In genomic region chr6:20318851-20319387, GRCh38 we compare ENCODE assay signal across 14 cellular contexts.
DNase-seq lines count a peak whose midpoint lies in the region; ATAC-seq lines count a peak whose summit lies in the region.
"Had no signal": no experiment of that assay in that cellular context is flagged by ENCODE, and none has a peak within 500 bp of the region (broad histone marks: within the 10 kb centered on the region; RNA-seq: fewer than 3 reads in every experiment).

No MANE protein-coding gene starts in this region.

- ATAC-seq in natural killer cell treated with Interleukin-12 subunit alpha and Interleukin-12 subunit beta and Interleukin-15 and Interleukin-18, amount 100 ng/mL, for 72 hours, result no peak
- ATAC-seq in HG03457 (IDR thresholded peaks at IDR 0.05; ENCODE audit: unreplicated experiment), result no peak

- H3K27me3 Mint-ChIP-seq in T-helper 2 cell treated with Interferon-gamma antibody and Interleukin-4, amounts not matched to agents 5 μg/mL and 100 μg/mL, for 36 hours (ENCODE audit: low read depth), result peaks cover 7% of the 10 kb centered on the region
- H3K27me3 Mint-ChIP-seq in IgD-negative memory B cell, result no peaks in the 10 kb centered on the region
- H3K27me3 Mint-ChIP-seq in activated naive CD8-positive, alpha-beta T cell treated with anti-CD3 and anti-CD28 coated beads for 36 hours, result no peaks in the 10 kb centered on the region
- peaks cover 0 to under 1% of the 10 kb centered on the region in 2 donors for H3K27me3 Mint-ChIP-seq in natural killer cell treated with Interleukin-12 subunit alpha and Interleukin-12 subunit beta and Interleukin-15 and Interleukin-18, amount 100 ng/mL, for 72 hours
- H3K27me3 Mint-ChIP-seq: activated T-cell treated with anti-CD3 and anti-CD28 coated beads, Interleukin-2, amount 50 U/mL, for 24 hours had no signal

- peak overlapping the region; percentile 91 for H3K4me3 Mint-ChIP-seq in T-helper 2 cell treated with Interferon-gamma antibody and Interleukin-4, amounts not matched to agents 5 μg/mL and 100 μg/mL, for 36 hours
- H3K4me3 Mint-ChIP-seq in IgD-negative memory B cell, result peak overlapping the region in 2 of 4 donors; percentile 69 to 96
- H3K4me3 Mint-ChIP-seq in activated naive CD8-positive, alpha-beta T cell treated with anti-CD3 and anti-CD28 coated beads for 36 hours, result peak overlapping the region; percentile 81
- peak overlapping the region; percentile 86 for H3K4me3 Mint-ChIP-seq in natural killer cell treated with Interleukin-12 subunit alpha and Interleukin-12 subunit beta and Interleukin-15 and Interleukin-18, amount 100 ng/mL, for 72 hours

- peak overlapping the region; percentile 99 for H3K27ac Mint-ChIP-seq in T-helper 2 cell treated with Interferon-gamma antibody and Interleukin-4, amounts not matched to agents 5 μg/mL and 100 μg/mL, for 36 hours
- H3K27ac Mint-ChIP-seq in IgD-negative memory B cell, result peak overlapping the region in 2 of 3 donors; percentile 69 to 98
- H3K27ac Mint-ChIP-seq in activated naive CD8-positive, alpha-beta T cell treated with anti-CD3 and anti-CD28 coated beads for 36 hours, result peak overlapping the region; percentile 96
- H3K27ac Mint-ChIP-seq in natural killer cell treated with Interleukin-12 subunit alpha and Interleukin-12 subunit beta and Interleukin-15 and Interleukin-18, amount 100 ng/mL, for 72 hours, result peak overlapping the region; percentile 78 to 95

- peaks cover 15% of the 10 kb centered on the region for H3K4me1 Mint-ChIP-seq in T-helper 2 cell treated with Interferon-gamma antibody and Interleukin-4, amounts not matched to agents 5 μg/mL and 100 μg/mL, for 36 hours (ENCODE audit: low read depth)
- peaks cover 3 to 11% (median 9%) of the 10 kb centered on the region in 3 donors for H3K4me1 Mint-ChIP-seq in IgD-negative memory B cell
- peaks cover 14% of the 10 kb centered on the region for H3K4me1 Mint-ChIP-seq in activated naive CD8-positive, alpha-beta T cell treated with anti-CD3 and anti-CD28 coated beads for 36 hours
- H3K4me1 Mint-ChIP-seq in natural killer cell treated with Interleukin-12 subunit alpha and Interleukin-12 subunit beta and Interleukin-15 and Interleukin-18, amount 100 ng/mL, for 72 hours (ENCODE audit: low read depth in 2 of 2), result peaks cover 5 to 16% of the 10 kb centered on the region in 2 donors

- DNase-seq in T-helper 2 cell treated with Interferon-gamma antibody and Interleukin-4, amounts not matched to agents 5 μg/mL and 100 μg/mL, for 36 hours (ENCODE audit: low spot score), result no peak
- DNase-seq in T-helper 2 cell (no peak), SHP77 treated with DMSO at 0.1 percent for 48 hours (lab: John Stamatoyannopoulos, UW) (no peak), cerebellar cortex (ENCODE audit: low spot score) (no peak)
- no peak for DNase-seq in activated naive CD8-positive, alpha-beta T cell treated with anti-CD3 and anti-CD28 coated beads for 36 hours
- DNase-seq in natural killer cell treated with Interleukin-12 subunit alpha and Interleukin-12 subunit beta and Interleukin-15 and Interleukin-18, amount 100 ng/mL, for 72 hours (ENCODE audit: low spot score), result no peak
- DNase-seq: activated T-cell treated with anti-CD3 and anti-CD28 coated beads, Interleukin-2, amount 50 U/mL, for 24 hours; adrenal gland; heart left ventricle; left ventricle myocardium inferior; NCI-H2081 treated with DMSO at 0.1 percent for 48 hours; NCI-H510A had no signal

- H3K9me3 Mint-ChIP-seq in T-helper 2 cell treated with Interferon-gamma antibody and Interleukin-4, amounts not matched to agents 5 μg/mL and 100 μg/mL, for 36 hours, result peaks cover 16% of the 10 kb centered on the region
- peaks cover 2 to 8% (median 4%) of the 10 kb centered on the region in 3 donors for H3K9me3 Mint-ChIP-seq in IgD-negative memory B cell
- H3K9me3 Mint-ChIP-seq in activated naive CD8-positive, alpha-beta T cell treated with anti-CD3 and anti-CD28 coated beads for 36 hours, result peaks cover 7% of the 10 kb centered on the region
- H3K9me3 Mint-ChIP-seq in natural killer cell treated with Interleukin-12 subunit alpha and Interleukin-12 subunit beta and Interleukin-15 and Interleukin-18, amount 100 ng/mL, for 72 hours, result peaks cover 7% of the 10 kb centered on the region

- H3K36me3 Mint-ChIP-seq in T-helper 2 cell treated with Interferon-gamma antibody and Interleukin-4, amounts not matched to agents 5 μg/mL and 100 μg/mL, for 36 hours (ENCODE audit: low read depth), result peaks cover 15% of the 10 kb centered on the region
- H3K36me3 Mint-ChIP-seq in IgD-negative memory B cell, result peaks cover 3% of the 10 kb centered on the region
- peaks cover 3% of the 10 kb centered on the region for H3K36me3 Mint-ChIP-seq in activated naive CD8-positive, alpha-beta T cell treated with anti-CD3 and anti-CD28 coated beads for 36 hours
- H3K36me3 Mint-ChIP-seq in natural killer cell treated with Interleukin-12 subunit alpha and Interleukin-12 subunit beta and Interleukin-15 and Interleukin-18, amount 100 ng/mL, for 72 hours, result no peaks in the 10 kb centered on the region
